1 cellular context compared by ENCODE assay signal in genomic region chr10:86399879-86400704, GRCh38.
TF ChIP-seq lines count a peak whose summit lies in the region.

No MANE protein-coding gene starts in this region.

TF ChIP-seq in HepG2, 621 proteins besides CTCF, POLR2A, EP300 and RAD21 (continued from another document and continues in another):
- TF ChIP-seq HOMEZ (CRISPR knock-in tag; IDR thresholded peaks at IDR 0.05; ENCODE audit: low read depth) (0 out of 2 replicates have a peak, but pooled peaks have one; percentile 16), ZSCAN25 (CRISPR knock-in tag; IDR thresholded peaks at IDR 0.05) (peak; percentile 81), MXD1 (CRISPR knock-in tag; IDR thresholded peaks at IDR 0.05) (peak; percentile 95), NFIC (IDR thresholded peaks at IDR 0.05; ENCODE audit: low read length) (no peak), ZFP41 (CRISPR knock-in tag; IDR thresholded peaks at IDR 0.05; ENCODE audit: borderline replicate concordance) (no peak; the same call in 1 of the 2 replicates), EED (CRISPR knock-in tag; IDR thresholded peaks at IDR 0.05) (no peak; the same call in 1 of the 2 replicates), SPEN (CRISPR knock-in tag; IDR thresholded peaks at IDR 0.05; ENCODE audit: low read depth) (peak; percentile 87), BORCS8-MEF2B (CRISPR knock-in tag; IDR thresholded peaks at IDR 0.05) (peak; percentile 85; the same call in 1 of the 2 replicates), ZEB1 (IDR thresholded peaks at IDR 0.05; ENCODE audit: insufficient replicate concordance, low read depth) (no peak), SYNCRIP (IDR thresholded peaks at IDR 0.05; ENCODE audit: insufficient read depth, low read depth, low read length) (no peak), RFX5 (IDR thresholded peaks at IDR 0.05; ENCODE audit: low read depth, low read length) (no peak), ZFX (CRISPR knock-in tag; IDR thresholded peaks at IDR 0.05; ENCODE audit: low read depth) (peak; percentile 98), ZBTB42 (CRISPR knock-in tag; IDR thresholded peaks at IDR 0.05) (peak; percentile 59; the same call in 1 of the 2 replicates), ZNF547 (CRISPR knock-in tag; IDR thresholded peaks at IDR 0.05) (peak; percentile 85; the same call in 1 of the 2 replicates), ATM (IDR thresholded peaks at IDR 0.05; ENCODE audit: borderline replicate concordance) (no peak), ZNF580 (CRISPR knock-in tag; IDR thresholded peaks at IDR 0.05; ENCODE audit: borderline replicate concordance, low read depth) (peak; percentile 88), ZNF713 (CRISPR knock-in tag; IDR thresholded peaks at IDR 0.05) (peak; percentile 86; the same call in 1 of the 2 replicates), FLYWCH1 (CRISPR knock-in tag; IDR thresholded peaks at IDR 0.05) (no peak), GZF1 (CRISPR knock-in tag; IDR thresholded peaks at IDR 0.05) (no peak), DNMT3B (CRISPR knock-in tag; conservative IDR thresholded peaks at IDR 0.05) (peak; percentile 81; the same call in 1 of the 2 replicates), ZNF552 (CRISPR knock-in tag; IDR thresholded peaks at IDR 0.05; ENCODE audit: borderline replicate concordance) (no peak), RAD51 (IDR thresholded peaks at IDR 0.05; ENCODE audit: borderline replicate concordance) (no peak), EEA1 (CRISPR knock-in tag; IDR thresholded peaks at IDR 0.05; ENCODE audit: borderline replicate concordance) (peak; percentile 69; the same call in 1 of the 2 replicates), ZNF260 (CRISPR knock-in tag; IDR thresholded peaks at IDR 0.05; ENCODE audit: borderline replicate concordance, low read depth) (0 out of 2 replicates have a peak, but pooled peaks have one; percentile 33), XBP1 (CRISPR knock-in tag; IDR thresholded peaks at IDR 0.05) (no peak), MLLT10 (CRISPR knock-in tag; IDR thresholded peaks at IDR 0.05) (no peak), MYNN (CRISPR knock-in tag; IDR thresholded peaks at IDR 0.05; ENCODE audit: low read depth) (0 out of 2 replicates have a peak, but pooled peaks have one; percentile 8), ZBTB21 (CRISPR knock-in tag; IDR thresholded peaks at IDR 0.05) (no peak), SMC3 (IDR thresholded peaks at IDR 0.05; ENCODE audit: low read length) (peak; percentile 69), ZNF546 (CRISPR knock-in tag; conservative IDR thresholded peaks at IDR 0.05) (peak; percentile 82; the same call in 1 of the 2 replicates), SP140L (CRISPR knock-in tag; IDR thresholded peaks at IDR 0.05; ENCODE audit: borderline replicate concordance) (no peak), ZNF7 (CRISPR knock-in tag; IDR thresholded peaks at IDR 0.05) (0 out of 2 replicates have a peak, but pooled peaks have one; percentile 4), ZNF30 (CRISPR knock-in tag; IDR thresholded peaks at IDR 0.05) (no peak), ZNF619 (CRISPR knock-in tag; IDR thresholded peaks at IDR 0.05) (peak; percentile 71; the same call in 1 of the 2 replicates), ZNF264 (CRISPR knock-in tag; IDR thresholded peaks at IDR 0.05) (peak; percentile 29; the same call in 1 of the 2 replicates), SRSF1 (optimal IDR thresholded peaks at IDR 0.05; ENCODE audit: low read depth, low read length) (peak; percentile 87), SMYD3 (CRISPR knock-in tag; IDR thresholded peaks at IDR 0.05) (peak; percentile 25; the same call in 1 of the 2 replicates), NFE2 (CRISPR knock-in tag; IDR thresholded peaks at IDR 0.05) (no peak), SRF (IDR thresholded peaks at IDR 0.05; ENCODE audit: low read depth, low read length) (no peak), MAF1 (CRISPR knock-in tag; IDR thresholded peaks at IDR 0.05; ENCODE audit: borderline replicate concordance) (peak; percentile 54; the same call in 1 of the 2 replicates), ZKSCAN5 (CRISPR knock-in tag; IDR thresholded peaks at IDR 0.05) (no peak), ZFP91 (CRISPR knock-in tag; IDR thresholded peaks at IDR 0.05; ENCODE audit: borderline replicate concordance) (peak; percentile 93), ZNF12 (CRISPR knock-in tag; IDR thresholded peaks at IDR 0.05) (peak; percentile 64), ZNF354B (CRISPR knock-in tag; IDR thresholded peaks at IDR 0.05) (no peak), ZNF44 (CRISPR knock-in tag; IDR thresholded peaks at IDR 0.05) (peak; percentile 23), REPIN1 (CRISPR knock-in tag; IDR thresholded peaks at IDR 0.05; ENCODE audit: borderline replicate concordance, low read depth) (peak; percentile 85), IKZF4 (CRISPR knock-in tag; IDR thresholded peaks at IDR 0.05; ENCODE audit: borderline replicate concordance, low read depth, not compliant biosample characterization) (no peak), RCOR2 (CRISPR knock-in tag; IDR thresholded peaks at IDR 0.05) (peak; percentile 56; the same call in 1 of the 2 replicates), HNRNPLL (IDR thresholded peaks at IDR 0.05; ENCODE audit: low read depth, low read length, poor library complexity, severe bottlenecking) (peak; percentile 66), TEAD2 (CRISPR knock-in tag; IDR thresholded peaks at IDR 0.05) (no peak), ZMYM2 (CRISPR knock-in tag; IDR thresholded peaks at IDR 0.05) (no peak; the same call in 1 of the 2 replicates), NCOA2 (CRISPR knock-in tag; IDR thresholded peaks at IDR 0.05) (no peak)
- TF ChIP-seq, protein P1, sequence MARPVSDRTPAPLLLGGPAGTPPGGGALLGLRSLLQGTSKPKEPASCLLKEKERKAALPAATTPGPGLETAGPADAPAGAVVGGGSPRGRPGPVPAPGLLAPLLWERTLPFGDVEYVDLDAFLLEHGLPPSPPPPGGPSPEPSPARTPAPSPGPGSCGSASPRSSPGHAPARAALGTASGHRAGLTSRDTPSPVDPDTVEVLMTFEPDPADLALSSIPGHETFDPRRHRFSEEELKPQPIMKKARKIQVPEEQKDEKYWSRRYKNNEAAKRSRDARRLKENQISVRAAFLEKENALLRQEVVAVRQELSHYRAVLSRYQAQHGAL (CRISPR knock-in tag; IDR thresholded peaks at IDR 0.05; ENCODE audit: not compliant biosample characterization): no peak
- TF ChIP-seq, protein P2, sequence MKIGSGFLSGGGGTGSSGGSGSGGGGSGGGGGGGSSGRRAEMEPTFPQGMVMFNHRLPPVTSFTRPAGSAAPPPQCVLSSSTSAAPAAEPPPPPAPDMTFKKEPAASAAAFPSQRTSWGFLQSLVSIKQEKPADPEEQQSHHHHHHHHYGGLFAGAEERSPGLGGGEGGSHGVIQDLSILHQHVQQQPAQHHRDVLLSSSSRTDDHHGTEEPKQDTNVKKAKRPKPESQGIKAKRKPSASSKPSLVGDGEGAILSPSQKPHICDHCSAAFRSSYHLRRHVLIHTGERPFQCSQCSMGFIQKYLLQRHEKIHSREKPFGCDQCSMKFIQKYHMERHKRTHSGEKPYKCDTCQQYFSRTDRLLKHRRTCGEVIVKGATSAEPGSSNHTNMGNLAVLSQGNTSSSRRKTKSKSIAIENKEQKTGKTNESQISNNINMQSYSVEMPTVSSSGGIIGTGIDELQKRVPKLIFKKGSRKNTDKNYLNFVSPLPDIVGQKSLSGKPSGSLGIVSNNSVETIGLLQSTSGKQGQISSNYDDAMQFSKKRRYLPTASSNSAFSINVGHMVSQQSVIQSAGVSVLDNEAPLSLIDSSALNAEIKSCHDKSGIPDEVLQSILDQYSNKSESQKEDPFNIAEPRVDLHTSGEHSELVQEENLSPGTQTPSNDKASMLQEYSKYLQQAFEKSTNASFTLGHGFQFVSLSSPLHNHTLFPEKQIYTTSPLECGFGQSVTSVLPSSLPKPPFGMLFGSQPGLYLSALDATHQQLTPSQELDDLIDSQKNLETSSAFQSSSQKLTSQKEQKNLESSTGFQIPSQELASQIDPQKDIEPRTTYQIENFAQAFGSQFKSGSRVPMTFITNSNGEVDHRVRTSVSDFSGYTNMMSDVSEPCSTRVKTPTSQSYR (CRISPR knock-in tag; IDR thresholded peaks at IDR 0.05; ENCODE audit: borderline replicate concordance): no peak
- TF ChIP-seq, protein P3, sequence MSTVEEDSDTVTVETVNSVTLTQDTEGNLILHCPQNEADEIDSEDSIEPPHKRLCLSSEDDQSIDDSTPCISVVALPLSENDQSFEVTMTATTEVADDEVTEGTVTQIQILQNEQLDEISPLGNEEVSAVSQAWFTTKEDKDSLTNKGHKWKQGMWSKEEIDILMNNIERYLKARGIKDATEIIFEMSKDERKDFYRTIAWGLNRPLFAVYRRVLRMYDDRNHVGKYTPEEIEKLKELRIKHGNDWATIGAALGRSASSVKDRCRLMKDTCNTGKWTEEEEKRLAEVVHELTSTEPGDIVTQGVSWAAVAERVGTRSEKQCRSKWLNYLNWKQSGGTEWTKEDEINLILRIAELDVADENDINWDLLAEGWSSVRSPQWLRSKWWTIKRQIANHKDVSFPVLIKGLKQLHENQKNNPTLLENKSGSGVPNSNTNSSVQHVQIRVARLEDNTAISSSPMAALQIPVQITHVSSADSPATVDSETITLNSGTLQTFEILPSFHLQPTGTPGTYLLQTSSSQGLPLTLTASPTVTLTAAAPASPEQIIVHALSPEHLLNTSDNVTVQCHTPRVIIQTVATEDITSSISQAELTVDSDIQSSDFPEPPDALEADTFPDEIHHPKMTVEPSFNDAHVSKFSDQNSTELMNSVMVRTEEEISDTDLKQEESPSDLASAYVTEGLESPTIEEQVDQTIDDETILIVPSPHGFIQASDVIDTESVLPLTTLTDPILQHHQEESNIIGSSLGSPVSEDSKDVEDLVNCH (CRISPR knock-in tag; IDR thresholded peaks at IDR 0.05): no peak
- TF ChIP-seq, protein P4, sequence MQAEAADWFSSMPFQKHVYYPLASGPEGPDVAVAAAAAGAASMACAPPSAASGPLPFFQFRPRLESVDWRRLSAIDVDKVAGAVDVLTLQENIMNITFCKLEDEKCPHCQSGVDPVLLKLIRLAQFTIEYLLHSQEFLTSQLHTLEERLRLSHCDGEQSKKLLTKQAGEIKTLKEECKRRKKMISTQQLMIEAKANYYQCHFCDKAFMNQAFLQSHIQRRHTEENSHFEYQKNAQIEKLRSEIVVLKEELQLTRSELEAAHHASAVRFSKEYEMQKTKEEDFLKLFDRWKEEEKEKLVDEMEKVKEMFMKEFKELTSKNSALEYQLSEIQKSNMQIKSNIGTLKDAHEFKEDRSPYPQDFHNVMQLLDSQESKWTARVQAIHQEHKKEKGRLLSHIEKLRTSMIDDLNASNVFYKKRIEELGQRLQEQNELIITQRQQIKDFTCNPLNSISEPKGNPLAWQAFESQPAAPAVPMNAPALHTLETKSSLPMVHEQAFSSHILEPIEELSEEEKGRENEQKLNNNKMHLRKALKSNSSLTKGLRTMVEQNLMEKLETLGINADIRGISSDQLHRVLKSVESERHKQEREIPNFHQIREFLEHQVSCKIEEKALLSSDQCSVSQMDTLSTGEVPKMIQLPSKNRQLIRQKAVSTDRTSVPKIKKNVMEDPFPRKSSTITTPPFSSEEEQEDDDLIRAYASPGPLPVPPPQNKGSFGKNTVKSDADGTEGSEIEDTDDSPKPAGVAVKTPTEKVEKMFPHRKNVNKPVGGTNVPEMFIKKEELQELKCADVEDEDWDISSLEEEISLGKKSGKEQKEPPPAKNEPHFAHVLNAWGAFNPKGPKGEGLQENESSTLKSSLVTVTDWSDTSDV (CRISPR knock-in tag; IDR thresholded peaks at IDR 0.05): no peak
- TF ChIP-seq, protein P5, sequence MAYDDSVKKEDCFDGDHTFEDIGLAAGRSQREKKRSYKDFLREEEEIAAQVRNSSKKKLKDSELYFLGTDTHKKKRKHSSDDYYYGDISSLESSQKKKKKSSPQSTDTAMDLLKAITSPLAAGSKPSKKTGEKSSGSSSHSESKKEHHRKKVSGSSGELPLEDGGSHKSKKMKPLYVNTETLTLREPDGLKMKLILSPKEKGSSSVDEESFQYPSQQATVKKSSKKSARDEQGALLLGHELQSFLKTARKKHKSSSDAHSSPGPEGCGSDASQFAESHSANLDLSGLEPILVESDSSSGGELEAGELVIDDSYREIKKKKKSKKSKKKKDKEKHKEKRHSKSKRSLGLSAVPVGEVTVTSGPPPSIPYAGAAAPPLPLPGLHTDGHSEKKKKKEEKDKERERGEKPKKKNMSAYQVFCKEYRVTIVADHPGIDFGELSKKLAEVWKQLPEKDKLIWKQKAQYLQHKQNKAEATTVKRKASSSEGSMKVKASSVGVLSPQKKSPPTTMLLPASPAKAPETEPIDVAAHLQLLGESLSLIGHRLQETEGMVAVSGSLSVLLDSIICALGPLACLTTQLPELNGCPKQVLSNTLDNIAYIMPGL (CRISPR knock-in tag; IDR thresholded peaks at IDR 0.05; ENCODE audit: borderline replicate concordance in 1 of 2, low read depth in 1 of 2): peak; percentile 97 to 99
